ENCODE assay signal across 14 cellular contexts in genomic region chr14:40292664-40293063, GRCh38.
"Had no signal": no experiment of that assay in that cellular context is flagged by ENCODE, and none has a peak within 500 bp of the region (broad histone marks: within the 10 kb centered on the region; RNA-seq: fewer than 3 reads in every experiment).

No MANE protein-coding gene starts in this region.

- DNase-seq: activated CD4-positive, alpha-beta T cell treated with anti-CD3 and anti-CD28 coated beads for 4 hours; activated CD8-positive, alpha-beta memory T cell treated with anti-CD3 and anti-CD28 coated beads, Interleukin-2, amount 50 U/mL, for 4 hours; activated CD8-positive, alpha-beta T cell treated with anti-CD3 and anti-CD28 coated beads, Interleukin-2, amount 10 ng/mL, durations not matched to agents 7 days and 5 days; activated gamma-delta T cell; activated T-cell treated with anti-CD3 and anti-CD28 coated beads, Interleukin-2, amount 50 U/mL, for 72 hours; amniotic stem cell; caudate nucleus; islet precursor cell; pancreas; T1000 had no signal

- H2AFZ ChIP-seq: neural progenitor cell had no signal

- H3K27me3 ChIP-seq: neural progenitor cell, pancreas had no signal

- H3K4me1 ChIP-seq: neural progenitor cell, pancreas had no signal

- H3K4me3 ChIP-seq: neural progenitor cell, pancreas had no signal

- H3K27me3 Mint-ChIP-seq: activated naive CD8-positive, alpha-beta T cell had no signal

- H3K4me3 Mint-ChIP-seq: activated CD8-positive, alpha-beta T cell treated with anti-CD3 and anti-CD28 coated beads, Interleukin-2, amount 10 ng/mL, durations not matched to agents 7 days and 5 days; activated naive CD8-positive, alpha-beta T cell; activated T-cell treated with anti-CD3 and anti-CD28 coated beads, Interleukin-2, amount 50 U/mL, for 72 hours; neural progenitor cell had no signal

- H3K27ac ChIP-seq: neural progenitor cell, pancreas had no signal

- H3K36me3 ChIP-seq: neural progenitor cell, pancreas had no signal

- ATAC-seq: activated CD8-positive, alpha-beta T cell treated with anti-CD3 and anti-CD28 coated beads, Interleukin-2, amount 10 ng/mL, durations not matched to agents 7 days and 5 days; activated T-cell treated with anti-CD3 and anti-CD28 coated beads, Interleukin-2, amount 50 U/mL, for 72 hours; esophagus mucosa; pancreas; sciatic nerve had no signal

- H3K4me1 Mint-ChIP-seq: neural progenitor cell had no signal

- H3K27ac Mint-ChIP-seq: activated CD8-positive, alpha-beta T cell treated with anti-CD3 and anti-CD28 coated beads, Interleukin-2, amount 10 ng/mL, durations not matched to agents 7 days and 5 days; activated naive CD8-positive, alpha-beta T cell; activated T-cell treated with anti-CD3 and anti-CD28 coated beads, Interleukin-2, amount 50 U/mL, for 72 hours; neural progenitor cell had no signal

- H3K4me2 ChIP-seq: neural progenitor cell had no signal

- H3K9me3 ChIP-seq: pancreas had no signal

- H3K9ac ChIP-seq: neural progenitor cell had no signal
